ENCODE assay signal across 10 cellular contexts in genomic region chr17:2837147-2837561, GRCh38. TPM values are rescaled to one million over a fixed set of nuclear protein-coding genes. Genes with fewer than 3 reads are reported as not detected.
DNase-seq lines count a peak whose midpoint lies in the region; ATAC-seq and TF ChIP-seq lines count a peak whose summit lies in the region.
"Had no signal": no experiment of that assay in that cellular context is flagged by ENCODE, and none has a peak within 500 bp of the region (broad histone marks: within the 10 kb centered on the region; RNA-seq: fewer than 3 reads in every experiment).

No MANE protein-coding gene starts in this region.

- H3K27ac Mint-ChIP-seq in activated CD8-positive, alpha-beta T cell treated with anti-CD3 and anti-CD28 coated beads for 36 hours = no peak overlapping the region

- POLR2A ChIA-PET in activated CD8-positive, alpha-beta T cell treated with anti-CD3 and anti-CD28 coated beads for 36 hours (lab: Charles Lee) = no interaction called here

- DNase-seq in GM13976 (ENCODE audit: low spot score) (peak; percentile 64), AG08396 (ENCODE audit: low spot score) (no peak), epidermal melanocyte (ENCODE audit: insufficient read length, low spot score) (no peak), NCI-H2081 (lab: John Stamatoyannopoulos, UW) (no peak)
- DNase-seq in activated CD8-positive, alpha-beta T cell treated with anti-CD3 and anti-CD28 coated beads for 36 hours = peak; percentile 72
- DNase-seq in stimulated activated CD4-positive, alpha-beta T cell treated with anti-CD3 and anti-CD28 coated beads, Interleukin-12 subunit alpha, Interleukin-12 subunit beta, amount 100 ng/mL, for 4 hours = peak; percentile 28
- DNase-seq: DMS79 treated with DMSO at 0.1 percent for 48 hours, NCI-H226 had no signal

- H3K36me3 Mint-ChIP-seq in activated CD8-positive, alpha-beta T cell treated with anti-CD3 and anti-CD28 coated beads for 36 hours (ENCODE audit: low read depth) = no peaks in the 10 kb centered on the region

- in situ Hi-C loops in GM13976 (cut with MboI; ENCODE audit: low sequenced_read_pairs, unreplicated experiment) = no loop called here

- no peak overlapping the region for H3K4me3 Mint-ChIP-seq in activated CD8-positive, alpha-beta T cell treated with anti-CD3 and anti-CD28 coated beads for 36 hours

- TF ChIP-seq CTCF in GM13976 (IDR thresholded peaks at IDR 0.05; ENCODE audit: borderline replicate concordance, control extremely low read depth, extremely low read depth, insufficient read depth, missing control alignments) = peak; percentile 36
- peak; percentile 47 for TF ChIP-seq CTCF in activated CD8-positive, alpha-beta T cell treated with anti-CD3 and anti-CD28 coated beads for 36 hours (IDR thresholded peaks at IDR 0.05)

- H3K4me1 Mint-ChIP-seq in activated CD8-positive, alpha-beta T cell treated with anti-CD3 and anti-CD28 coated beads for 36 hours (ENCODE audit: low read depth) = peaks cover 7% of the 10 kb centered on the region

- CTCF ChIA-PET in activated CD8-positive, alpha-beta T cell treated with anti-CD3 and anti-CD28 coated beads for 36 hours (lab: Charles Lee) = interaction anchor here (0.8 to 6.4 kb wide), 11 partner anchors 8 to 421 kb away, joined by 3 to 52 read pairs (median 5); no protein-coding TSS in a partner anchor

- intact Hi-C loops in activated CD8-positive, alpha-beta T cell treated with anti-CD3 and anti-CD28 coated beads for 36 hours (cut with micrococcal nuclease) = loop anchor here (10.0 kb wide), 1 partner anchor 52 kb away; no protein-coding TSS in a partner anchor

- peaks cover 2% of the 10 kb centered on the region for H3K27me3 Mint-ChIP-seq in activated CD8-positive, alpha-beta T cell treated with anti-CD3 and anti-CD28 coated beads for 36 hours

- no peaks in the 10 kb centered on the region for H3K9me3 Mint-ChIP-seq in activated CD8-positive, alpha-beta T cell treated with anti-CD3 and anti-CD28 coated beads for 36 hours

- peak; percentile 79 for ATAC-seq in HG02884 (IDR thresholded peaks at IDR 0.05; ENCODE audit: unreplicated experiment)
- peak; percentile 99 for ATAC-seq in activated CD8-positive, alpha-beta T cell treated with anti-CD3 and anti-CD28 coated beads for 36 hours
- no peak for ATAC-seq in GM19467 (IDR thresholded peaks at IDR 0.05; ENCODE audit: unreplicated experiment)

RNA-seq across cellular contexts. Expression of gene RAP1GAP2, which starts 40.9 kb away (rescaled TPM):
- total RNA-seq in activated CD8-positive, alpha-beta T cell treated with anti-CD3 and anti-CD28 coated beads for 36 hours = under 1 TPM; 0.31 to 0.50 TPM

Comparison
In these comparisons a context has a peak if more than half of its experiments do, and no peak if none do; other contexts are left out.
1. DNase-seq: peak in GM13976 (single experiment), activated CD8-positive, alpha-beta T cell treated with anti-CD3 and anti-CD28 coated beads for 36 hours (single experiment) and stimulated activated CD4-positive, alpha-beta T cell treated with anti-CD3 and anti-CD28 coated beads, Interleukin-12 subunit alpha, Interleukin-12 subunit beta, amount 100 ng/mL, for 4 hours (single experiment); none in AG08396 (single experiment), epidermal melanocyte (single experiment) and NCI-H2081 (0 of 2).